8 cellular contexts compared by ENCODE assay signal in genomic region chr2:157838442-157839161, GRCh38. TPM values are rescaled to one million over a fixed set of nuclear protein-coding genes. Genes with fewer than 3 reads are reported as not detected.
DNase-seq lines count a peak whose midpoint lies in the region; ATAC-seq and TF ChIP-seq lines count a peak whose summit lies in the region.

No MANE protein-coding gene starts in this region.

- H3K4me3 ChIP-seq in MG63 (no peak overlapping the region), endocrine pancreas (ENCODE audit: control insufficient read depth, insufficient read depth, low read length) (peak overlapping the region; percentile 86), mucosa of descending colon (no peak overlapping the region), uterus (no peak overlapping the region)

- H3K4me1 ChIP-seq in endocrine pancreas (ENCODE audit: control insufficient read depth, insufficient read depth, low read length) (peaks cover 21% of the 10 kb centered on the region), mucosa of descending colon (ENCODE audit: low read depth) (peaks cover 11% of the 10 kb centered on the region), uterus (no peaks in the 10 kb centered on the region)

- peak overlapping the region; percentile 88 for H3K27ac Mint-ChIP-seq in Calu3 (ENCODE audit: unreplicated experiment)

- ATAC-seq in mucosa of descending colon (peak; percentile 83), GM21515 (IDR thresholded peaks at IDR 0.05; ENCODE audit: unreplicated experiment) (no peak)

- no peak overlapping the region for H3K9ac ChIP-seq in endocrine pancreas (ENCODE audit: control insufficient read depth, insufficient read depth, low read length)

- BruUV-seq in Calu3 (replicated peaks; lab: Mats Ljungman, UMichigan): no TSS peak

- H3K9me3 ChIP-seq in MG63 (no peaks in the 10 kb centered on the region), endocrine pancreas (ENCODE audit: control insufficient read depth, low read length) (no peaks in the 10 kb centered on the region), mucosa of descending colon (no peaks in the 10 kb centered on the region), uterus (no peaks in the 10 kb centered on the region)

- TF ChIP-seq POLR2A in uterus (IDR thresholded peaks at IDR 0.05): no peak

- H3K36me3 Mint-ChIP-seq in Calu3 (ENCODE audit: insufficient read depth, unreplicated experiment): peaks cover 55% of the 10 kb centered on the region

- peaks cover 8% of the 10 kb centered on the region; the same call in 1 of the 2 replicates for H3K36me3 ChIP-seq in MG63
- no peaks in the 10 kb centered on the region for H3K36me3 ChIP-seq in endocrine pancreas (ENCODE audit: control insufficient read depth, insufficient read depth, low read length)
- no peaks in the 10 kb centered on the region for H3K36me3 ChIP-seq in mucosa of descending colon (ENCODE audit: low read depth)
- no peaks in the 10 kb centered on the region for H3K36me3 ChIP-seq in uterus

- H3K27me3 ChIP-seq in MG63 (no peaks in the 10 kb centered on the region), endocrine pancreas (ENCODE audit: control insufficient read depth, insufficient read depth, low read length) (no peaks in the 10 kb centered on the region), uterus (no peaks in the 10 kb centered on the region)

- H3K27me3 Mint-ChIP-seq in Calu3 (ENCODE audit: unreplicated experiment): no peaks in the 10 kb centered on the region

- TF ChIP-seq CTCF in Calu3 (IDR thresholded peaks at IDR 0.05; ENCODE audit: unreplicated experiment) (no peak), mucosa of descending colon (IDR thresholded peaks at IDR 0.05) (no peak), uterus (IDR thresholded peaks at IDR 0.05) (no peak)

- CTCF ChIA-PET in Calu3 (lab: Charles Lee): interaction anchor here (1.2 to 1.6 kb wide), 3 partner anchors 10 to 38 kb away, joined by 3 to 6 read pairs (median 4); partner anchors contain the start of gene ACVR1

- peak overlapping the region; percentile 59 to 67 for H3K27ac ChIP-seq in uterus

- no peaks in the 10 kb centered on the region for H3K9me3 Mint-ChIP-seq in Calu3 (ENCODE audit: low read depth, unreplicated experiment)

- H3K4me3 Mint-ChIP-seq in Calu3 (ENCODE audit: low read depth, unreplicated experiment): peak overlapping the region; percentile 36

- H3K4me1 Mint-ChIP-seq in Calu3 (ENCODE audit: low read depth, unreplicated experiment): peaks cover 80% of the 10 kb centered on the region

- DNase-seq in Calu3: peak; percentile 73
- DNase-seq in MG63: peak; percentile 70
- peak; percentile 73 for DNase-seq in SKM-1 (lab: John Stamatoyannopoulos, UW; ENCODE audit: unreplicated experiment)
- DNase-seq in mucosa of descending colon: peak in 1 of 3 donors; percentile 38
- DNase-seq in uterus: peak in 1 of 2 donors; percentile 32
- DNase-seq in activated effector memory CD4-positive, alpha-beta T cell treated with anti-CD3 and anti-CD28 coated beads, Interleukin-2, amount 50 U/mL, for 16 hours: no peak

- intact Hi-C loops in Calu3 (cut with micrococcal nuclease; ENCODE audit: unreplicated experiment) (loop anchor here (2.0 to 5.0 kb wide), 2 partner anchors 34 to 54 kb away; no protein-coding TSS in a partner anchor), mucosa of descending colon (cut with DNase I, micrococcal nuclease) (no loop called here), uterus (cut with DNase I; ENCODE audit: low total_unique reads) (no loop called here)

RNA-seq across cellular contexts. Expression of gene ACVR1, which starts 37.5 kb away (rescaled TPM):
- total RNA-seq in Calu3 (2022) (62.0 and 71.3 TPM in 2 replicates), mucosa of descending colon (10 to 100 TPM; 14.7 to 38.4 (median 15.8) TPM), uterus (100 to 1,000 TPM in 1 of 4 donors, 10 to 100 TPM in 3; 30.3 to 398 (median 46.7) TPM)
- 1.9 and 5.9 TPM in 2 replicates for total RNA-seq in MG63 (2014; rRNA removed; shearing (Covaris generic); ENCODE audit: low replicate concordance)
